ENCODE assay signal across 13 cellular contexts in genomic region chr22:46792061-46792796, GRCh38. TPM values are rescaled to one million over a fixed set of nuclear protein-coding genes. Genes with fewer than 3 reads are reported as not detected.
A peak's percentile ranks its signal among the peaks of the same experiment; 100 is the strongest.
DNase-seq lines count a peak whose midpoint lies in the region; ATAC-seq, FAIRE-seq and TF ChIP-seq lines count a peak whose summit lies in the region.
"Had no signal": no experiment of that assay in that cellular context is flagged by ENCODE, and none has a peak within 500 bp of the region (broad histone marks: within the 10 kb centered on the region; RNA-seq: fewer than 3 reads in every experiment).

No MANE protein-coding gene starts in this region.

- peaks cover 0 to 49% of the 10 kb centered on the region in 2 donors for H3K36me3 ChIP-seq in left lung
- peaks cover 0 to 13% (median 4%) of the 10 kb centered on the region in 4 donors for H3K36me3 ChIP-seq in transverse colon

- H3K27me3 Mint-ChIP-seq in activated naive CD4-positive, alpha-beta T cell treated with anti-CD3 and anti-CD28 coated beads, Interleukin-2, amount 50 U/mL, for 24 hours: no peaks in the 10 kb centered on the region
- no peaks in the 10 kb centered on the region for H3K27me3 Mint-ChIP-seq in activated naive CD8-positive, alpha-beta T cell treated with anti-CD3 and anti-CD28 coated beads, Interleukin-2, amount 10 ng/mL, durations not matched to agents 7 days and 5 days

- WGBS in transverse colon (ENCODE audit: low coverage in 1 of 2), 2 donors: 93% methylated on average over 20 of the region's 20 CpGs; no CpG with 5 or more reads in 1 of the 2 donors

- no peak for TF ChIP-seq POLR2A in transverse colon (IDR thresholded peaks at IDR 0.05)
- TF ChIP-seq POLR2A in GM12891 (IDR thresholded peaks at IDR 0.05; ENCODE audit: low read depth, low read length): no peak

- H3K27ac Mint-ChIP-seq in activated naive CD4-positive, alpha-beta T cell treated with anti-CD3 and anti-CD28 coated beads, Interleukin-2, amount 50 U/mL, for 24 hours: peak overlapping the region; percentile 98
- H3K27ac Mint-ChIP-seq in activated naive CD8-positive, alpha-beta T cell treated with anti-CD3 and anti-CD28 coated beads, Interleukin-2, amount 10 ng/mL, durations not matched to agents 7 days and 5 days: peak overlapping the region; percentile 99

- no peaks in the 10 kb centered on the region for H3K27me3 ChIP-seq in left lung
- H3K27me3 ChIP-seq in transverse colon: no peaks in the 10 kb centered on the region
- H3K27me3 ChIP-seq: hepatocyte had no signal

- no peak for TF ChIP-seq EP300 in transverse colon (IDR thresholded peaks at IDR 0.05; ENCODE audit: low read depth)

- no peaks in the 10 kb centered on the region for H3K9me3 Mint-ChIP-seq in activated naive CD4-positive, alpha-beta T cell treated with anti-CD3 and anti-CD28 coated beads, Interleukin-2, amount 50 U/mL, for 24 hours
- H3K9me3 Mint-ChIP-seq in activated naive CD8-positive, alpha-beta T cell treated with anti-CD3 and anti-CD28 coated beads, Interleukin-2, amount 10 ng/mL, durations not matched to agents 7 days and 5 days: no peaks in the 10 kb centered on the region

- no peak overlapping the region for H3K4me3 ChIP-seq in left lung
- no peak overlapping the region for H3K4me3 ChIP-seq in transverse colon
- H3K4me3 ChIP-seq: hepatocyte had no signal

- peak overlapping the region; percentile 85 for H3K4me3 Mint-ChIP-seq in activated naive CD4-positive, alpha-beta T cell treated with anti-CD3 and anti-CD28 coated beads, Interleukin-2, amount 50 U/mL, for 24 hours
- H3K4me3 Mint-ChIP-seq in activated naive CD8-positive, alpha-beta T cell treated with anti-CD3 and anti-CD28 coated beads, Interleukin-2, amount 10 ng/mL, durations not matched to agents 7 days and 5 days: peak overlapping the region; percentile 30

- TF ChIP-seq CTCF in left lung (IDR thresholded peaks at IDR 0.05) (no peak), transverse colon (IDR thresholded peaks at IDR 0.05) (no peak)

- in situ Hi-C loops in transverse colon (cut with MboI; ENCODE audit: low pct_ligation_motif_present in 1 of 4, low pct_unique_long_range_greater_than_20kb in 1 of 4, low sequenced_read_pairs in 3 of 4): no loop called here

- no peak for FAIRE-seq in GM12891 (lab: Jason Lieb, UNC)
- FAIRE-seq: colon, G401.6, small intestine had no signal

- no peaks in the 10 kb centered on the region for H3K36me3 Mint-ChIP-seq in activated naive CD4-positive, alpha-beta T cell treated with anti-CD3 and anti-CD28 coated beads, Interleukin-2, amount 50 U/mL, for 24 hours
- H3K36me3 Mint-ChIP-seq in activated naive CD8-positive, alpha-beta T cell treated with anti-CD3 and anti-CD28 coated beads, Interleukin-2, amount 10 ng/mL, durations not matched to agents 7 days and 5 days: peaks cover 9% of the 10 kb centered on the region

- H3K9me3 ChIP-seq in left lung: no peaks in the 10 kb centered on the region
- H3K9me3 ChIP-seq in transverse colon: no peaks in the 10 kb centered on the region

- H3K27ac ChIP-seq in left lung (peak overlapping the region; percentile 63 to 86), transverse colon (peak overlapping the region; percentile 40 to 72 (median 66))
- H3K27ac ChIP-seq: hepatocyte had no signal

- H3K4me1 Mint-ChIP-seq in activated naive CD4-positive, alpha-beta T cell treated with anti-CD3 and anti-CD28 coated beads, Interleukin-2, amount 50 U/mL, for 24 hours: peaks cover 49% of the 10 kb centered on the region
- H3K4me1 Mint-ChIP-seq in activated naive CD8-positive, alpha-beta T cell treated with anti-CD3 and anti-CD28 coated beads, Interleukin-2, amount 10 ng/mL, durations not matched to agents 7 days and 5 days: peaks cover 38% of the 10 kb centered on the region

- DNase-seq in activated naive CD4-positive, alpha-beta T cell treated with Interleukin-2 at 50 U/mL for 16 hours: no peak
- DNase-seq in activated naive CD8-positive, alpha-beta T cell treated with anti-CD3 and anti-CD28 coated beads, Interleukin-2, amount 10 ng/mL, durations not matched to agents 7 days and 5 days: no peak
- peak; percentile 14 to 39 for DNase-seq in left lung
- DNase-seq in transverse colon: no peak
- DNase-seq in GM12891 (ENCODE audit: insufficient read length, low spot score): no peak
- no peak for DNase-seq in superior temporal gyrus (ENCODE audit: extremely low spot score)
- DNase-seq in NCI-H1048 (lab: John Stamatoyannopoulos, UW): no peak
- DNase-seq: NCI-H146 had no signal

- ATAC-seq in activated naive CD8-positive, alpha-beta T cell treated with anti-CD3 and anti-CD28 coated beads, Interleukin-2, amount 10 ng/mL, durations not matched to agents 7 days and 5 days (ENCODE audit: low read depth): no peak
- no peak for ATAC-seq in left lung

- intact Hi-C loops in left lung (cut with DNase I): no loop called here
- intact Hi-C loops in transverse colon (cut with DNase I; ENCODE audit: low total_unique reads): no loop called here

- POLR2A ChIA-PET in activated naive CD8-positive, alpha-beta T cell treated with anti-CD3 and anti-CD28 coated beads, Interleukin-2, amount 10 ng/mL, durations not matched to agents 7 days and 5 days (lab: Charles Lee): interaction anchor here (1.6 to 2.3 kb wide), 2 partner anchors 29 to 43 kb away, joined by 10 to 43 read pairs; partner anchors contain the start of gene TBC1D22A

- peaks cover 8 to 35% of the 10 kb centered on the region in 2 donors for H3K4me1 ChIP-seq in left lung
- H3K4me1 ChIP-seq in transverse colon: peaks cover 3 to 22% (median 5%) of the 10 kb centered on the region in 4 donors

TF ChIP-seq in GM12891, 5 proteins besides CTCF, POLR2A, EP300 and RAD21:
- TF ChIP-seq SPI1 (IDR thresholded peaks at IDR 0.05; ENCODE audit: low read depth, low read length) (no peak), POLR2AphosphoS5 (IDR thresholded peaks at IDR 0.05; ENCODE audit: low read depth, low read length) (no peak), TAF1 (IDR thresholded peaks at IDR 0.05; ENCODE audit: low read depth, low read length) (no peak), POU2F2 (IDR thresholded peaks at IDR 0.05; ENCODE audit: low read depth, low read length) (no peak), PAX5 (IDR thresholded peaks at IDR 0.05; ENCODE audit: insufficient read depth, low read length, severe bottlenecking) (no peak)

RNA-seq across cellular contexts. Expression of gene TBC1D22A, which starts 29.8 kb away (rescaled TPM):
- 10 to 100 TPM; 47.2 to 49.1 TPM for total RNA-seq in activated naive CD8-positive, alpha-beta T cell treated with anti-CD3 and anti-CD28 coated beads, Interleukin-2, amount 10 ng/mL, durations not matched to agents 7 days and 5 days
- total RNA-seq in left lung: 10 to 100 TPM; 27.3 to 33.5 TPM
- total RNA-seq in transverse colon: 100 to 1,000 TPM in 1 of 4 donors, 10 to 100 TPM in 3; 31.2 to 111 (median 41.8) TPM
- polyA plus RNA-seq in GM12891 (2012; ENCODE audit: low read depth, missing spikeins): 41.0 TPM

RNA-seq across cellular contexts. Expression of gene CERK, which starts 54.2 kb away (rescaled TPM):
- 10 to 100 TPM; 90.8 to 94.9 TPM for total RNA-seq in activated naive CD8-positive, alpha-beta T cell treated with anti-CD3 and anti-CD28 coated beads, Interleukin-2, amount 10 ng/mL, durations not matched to agents 7 days and 5 days
- 10 to 100 TPM; 25.0 to 34.1 TPM for total RNA-seq in left lung
- 10 to 100 TPM; 13.7 to 72.2 (median 63.5) TPM for total RNA-seq in transverse colon
- polyA plus RNA-seq in GM12891 (2012; ENCODE audit: low read depth, missing spikeins): 19.5 TPM

Comparison
In these comparisons a context has a peak if more than half of its experiments do, and no peak if none do; other contexts are left out.
1. DNase-seq: peak in left lung (2 of 2); none in activated naive CD4-positive, alpha-beta T cell treated with Interleukin-2 at 50 U/mL for 16 hours (single experiment), activated naive CD8-positive, alpha-beta T cell treated with anti-CD3 and anti-CD28 coated beads, Interleukin-2, amount 10 ng/mL, durations not matched to agents 7 days and 5 days (single experiment), transverse colon (single experiment), GM12891 (single experiment), superior temporal gyrus (single experiment) and NCI-H1048 (single experiment).